Comparison of ENCODE assay signal across 2 cellular contexts in the genomic region with DNA sequence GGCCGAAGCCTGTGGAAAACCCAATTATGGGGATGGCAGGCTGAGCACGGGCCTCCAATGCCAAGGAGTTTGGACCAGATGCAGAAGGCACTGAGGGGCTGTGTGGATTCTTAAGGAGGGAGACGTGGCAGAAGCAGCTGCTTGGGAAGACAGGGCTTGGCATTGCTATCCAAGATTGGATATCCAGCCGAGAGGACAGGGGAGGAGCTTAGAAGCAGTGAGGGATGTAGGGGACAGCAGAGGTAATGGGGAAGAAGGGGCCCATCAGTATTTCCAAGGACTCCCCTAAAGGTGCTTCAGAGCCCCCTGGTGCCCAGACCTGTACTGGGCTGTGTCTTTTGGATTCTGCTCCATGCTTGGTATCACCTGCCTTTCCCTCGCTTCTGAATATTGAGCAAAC.
TF ChIP-seq lines count a peak whose summit lies in the region.

No MANE protein-coding gene starts in this region.

TF ChIP-seq in HCT116, 20 proteins besides CTCF, POLR2A, EP300 and RAD21 (continued from another document):
- TF ChIP-seq SRF (IDR thresholded peaks at IDR 0.05; ENCODE audit: low read depth) = no peak
- TF ChIP-seq, protein P1, sequence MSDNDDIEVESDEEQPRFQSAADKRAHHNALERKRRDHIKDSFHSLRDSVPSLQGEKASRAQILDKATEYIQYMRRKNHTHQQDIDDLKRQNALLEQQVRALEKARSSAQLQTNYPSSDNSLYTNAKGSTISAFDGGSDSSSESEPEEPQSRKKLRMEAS (IDR thresholded peaks at IDR 0.05) = no peak
- TF ChIP-seq TCF7L2 (IDR thresholded peaks at IDR 0.05; ENCODE audit: borderline replicate concordance, extremely low read depth, insufficient read depth, insufficient read length) = no peak
- no peak for TF ChIP-seq ZFX (IDR thresholded peaks at IDR 0.05)
- TF ChIP-seq EGR1 (IDR thresholded peaks at IDR 0.05; ENCODE audit: low read depth) = no peak
- TF ChIP-seq, protein P2, sequence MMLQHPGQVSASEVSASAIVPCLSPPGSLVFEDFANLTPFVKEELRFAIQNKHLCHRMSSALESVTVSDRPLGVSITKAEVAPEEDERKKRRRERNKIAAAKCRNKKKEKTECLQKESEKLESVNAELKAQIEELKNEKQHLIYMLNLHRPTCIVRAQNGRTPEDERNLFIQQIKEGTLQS (IDR thresholded peaks at IDR 0.05) = no peak
- TF ChIP-seq EZH2phosphoT487 (IDR thresholded peaks at IDR 0.05; ENCODE audit: borderline replicate concordance) = no peak
- TF ChIP-seq SP1 (IDR thresholded peaks at IDR 0.05; ENCODE audit: low read depth) = no peak
- TF ChIP-seq SIN3A (IDR thresholded peaks at IDR 0.05; ENCODE audit: low read depth) = no peak
- TF ChIP-seq FOSL1 (IDR thresholded peaks at IDR 0.05; ENCODE audit: low read depth) = no peak
- TF ChIP-seq YY1 (IDR thresholded peaks at IDR 0.05; ENCODE audit: extremely low read depth, insufficient replicate concordance, low read depth, low read length) = no peak
- TF ChIP-seq, protein P3, sequence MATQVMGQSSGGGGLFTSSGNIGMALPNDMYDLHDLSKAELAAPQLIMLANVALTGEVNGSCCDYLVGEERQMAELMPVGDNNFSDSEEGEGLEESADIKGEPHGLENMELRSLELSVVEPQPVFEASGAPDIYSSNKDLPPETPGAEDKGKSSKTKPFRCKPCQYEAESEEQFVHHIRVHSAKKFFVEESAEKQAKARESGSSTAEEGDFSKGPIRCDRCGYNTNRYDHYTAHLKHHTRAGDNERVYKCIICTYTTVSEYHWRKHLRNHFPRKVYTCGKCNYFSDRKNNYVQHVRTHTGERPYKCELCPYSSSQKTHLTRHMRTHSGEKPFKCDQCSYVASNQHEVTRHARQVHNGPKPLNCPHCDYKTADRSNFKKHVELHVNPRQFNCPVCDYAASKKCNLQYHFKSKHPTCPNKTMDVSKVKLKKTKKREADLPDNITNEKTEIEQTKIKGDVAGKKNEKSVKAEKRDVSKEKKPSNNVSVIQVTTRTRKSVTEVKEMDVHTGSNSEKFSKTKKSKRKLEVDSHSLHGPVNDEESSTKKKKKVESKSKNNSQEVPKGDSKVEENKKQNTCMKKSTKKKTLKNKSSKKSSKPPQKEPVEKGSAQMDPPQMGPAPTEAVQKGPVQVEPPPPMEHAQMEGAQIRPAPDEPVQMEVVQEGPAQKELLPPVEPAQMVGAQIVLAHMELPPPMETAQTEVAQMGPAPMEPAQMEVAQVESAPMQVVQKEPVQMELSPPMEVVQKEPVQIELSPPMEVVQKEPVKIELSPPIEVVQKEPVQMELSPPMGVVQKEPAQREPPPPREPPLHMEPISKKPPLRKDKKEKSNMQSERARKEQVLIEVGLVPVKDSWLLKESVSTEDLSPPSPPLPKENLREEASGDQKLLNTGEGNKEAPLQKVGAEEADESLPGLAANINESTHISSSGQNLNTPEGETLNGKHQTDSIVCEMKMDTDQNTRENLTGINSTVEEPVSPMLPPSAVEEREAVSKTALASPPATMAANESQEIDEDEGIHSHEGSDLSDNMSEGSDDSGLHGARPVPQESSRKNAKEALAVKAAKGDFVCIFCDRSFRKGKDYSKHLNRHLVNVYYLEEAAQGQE (IDR thresholded peaks at IDR 0.05; ENCODE audit: low read depth) = no peak
- TF ChIP-seq ZNF274 (IDR thresholded peaks at IDR 0.05; ENCODE audit: low read depth, low read length) = no peak
TF ChIP-seq in HCT116: peak in this region for 0.

TF ChIP-seq in WTC11, 78 proteins besides CTCF, POLR2A, EP300 and RAD21 (continued from another document):
- TF ChIP-seq, protein P4, sequence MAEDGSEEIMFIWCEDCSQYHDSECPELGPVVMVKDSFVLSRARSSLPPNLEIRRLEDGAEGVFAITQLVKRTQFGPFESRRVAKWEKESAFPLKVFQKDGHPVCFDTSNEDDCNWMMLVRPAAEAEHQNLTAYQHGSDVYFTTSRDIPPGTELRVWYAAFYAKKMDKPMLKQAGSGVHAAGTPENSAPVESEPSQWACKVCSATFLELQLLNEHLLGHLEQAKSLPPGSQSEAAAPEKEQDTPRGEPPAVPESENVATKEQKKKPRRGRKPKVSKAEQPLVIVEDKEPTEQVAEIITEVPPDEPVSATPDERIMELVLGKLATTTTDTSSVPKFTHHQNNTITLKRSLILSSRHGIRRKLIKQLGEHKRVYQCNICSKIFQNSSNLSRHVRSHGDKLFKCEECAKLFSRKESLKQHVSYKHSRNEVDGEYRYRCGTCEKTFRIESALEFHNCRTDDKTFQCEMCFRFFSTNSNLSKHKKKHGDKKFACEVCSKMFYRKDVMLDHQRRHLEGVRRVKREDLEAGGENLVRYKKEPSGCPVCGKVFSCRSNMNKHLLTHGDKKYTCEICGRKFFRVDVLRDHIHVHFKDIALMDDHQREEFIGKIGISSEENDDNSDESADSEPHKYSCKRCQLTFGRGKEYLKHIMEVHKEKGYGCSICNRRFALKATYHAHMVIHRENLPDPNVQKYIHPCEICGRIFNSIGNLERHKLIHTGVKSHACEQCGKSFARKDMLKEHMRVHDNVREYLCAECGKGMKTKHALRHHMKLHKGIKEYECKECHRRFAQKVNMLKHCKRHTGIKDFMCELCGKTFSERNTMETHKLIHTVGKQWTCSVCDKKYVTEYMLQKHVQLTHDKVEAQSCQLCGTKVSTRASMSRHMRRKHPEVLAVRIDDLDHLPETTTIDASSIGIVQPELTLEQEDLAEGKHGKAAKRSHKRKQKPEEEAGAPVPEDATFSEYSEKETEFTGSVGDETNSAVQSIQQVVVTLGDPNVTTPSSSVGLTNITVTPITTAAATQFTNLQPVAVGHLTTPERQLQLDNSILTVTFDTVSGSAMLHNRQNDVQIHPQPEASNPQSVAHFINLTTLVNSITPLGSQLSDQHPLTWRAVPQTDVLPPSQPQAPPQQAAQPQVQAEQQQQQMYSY (CRISPR knock-in tag; IDR thresholded peaks at IDR 0.05) = no peak
- TF ChIP-seq, protein P5, sequence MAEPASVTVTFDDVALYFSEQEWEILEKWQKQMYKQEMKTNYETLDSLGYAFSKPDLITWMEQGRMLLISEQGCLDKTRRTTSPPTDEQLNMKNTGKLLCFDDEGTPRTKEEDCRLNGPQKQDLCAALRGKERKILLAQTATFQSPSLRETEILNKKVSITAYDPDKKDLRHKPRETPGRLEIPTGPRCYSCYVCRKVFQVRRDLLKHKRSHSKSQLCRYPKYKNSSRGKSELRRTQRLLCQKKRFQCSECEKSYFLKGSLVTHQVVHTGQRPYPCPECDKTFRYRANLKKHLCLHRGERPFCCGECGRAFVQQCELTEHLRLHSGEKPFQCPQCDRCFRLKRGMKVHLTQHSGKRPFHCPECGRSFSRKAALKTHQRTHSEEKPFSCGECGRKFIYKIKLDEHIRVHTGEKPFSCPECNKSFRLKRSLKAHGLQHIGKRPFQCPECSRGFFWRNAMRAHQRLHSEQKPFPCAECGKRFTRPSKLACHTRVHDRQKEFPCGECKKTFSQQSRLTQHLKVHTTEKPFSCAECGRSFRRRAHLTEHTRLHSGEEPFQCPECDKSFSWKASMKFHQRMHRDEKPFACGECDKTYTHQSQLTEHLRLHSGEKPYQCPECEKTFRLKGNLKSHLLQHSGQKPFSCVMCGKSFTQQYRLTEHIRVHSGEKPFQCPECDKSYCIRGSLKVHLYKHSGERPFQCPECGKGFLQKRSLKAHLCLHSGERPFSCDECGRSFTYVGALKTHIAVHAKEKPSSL (CRISPR knock-in tag; conservative IDR thresholded peaks at IDR 0.05) = no peak
- no peak for TF ChIP-seq MYBL2 (CRISPR knock-in tag; IDR thresholded peaks at IDR 0.05)
- TF ChIP-seq GABPB1 (CRISPR knock-in tag; IDR thresholded peaks at IDR 0.05) = no peak
- TF ChIP-seq, protein P6, sequence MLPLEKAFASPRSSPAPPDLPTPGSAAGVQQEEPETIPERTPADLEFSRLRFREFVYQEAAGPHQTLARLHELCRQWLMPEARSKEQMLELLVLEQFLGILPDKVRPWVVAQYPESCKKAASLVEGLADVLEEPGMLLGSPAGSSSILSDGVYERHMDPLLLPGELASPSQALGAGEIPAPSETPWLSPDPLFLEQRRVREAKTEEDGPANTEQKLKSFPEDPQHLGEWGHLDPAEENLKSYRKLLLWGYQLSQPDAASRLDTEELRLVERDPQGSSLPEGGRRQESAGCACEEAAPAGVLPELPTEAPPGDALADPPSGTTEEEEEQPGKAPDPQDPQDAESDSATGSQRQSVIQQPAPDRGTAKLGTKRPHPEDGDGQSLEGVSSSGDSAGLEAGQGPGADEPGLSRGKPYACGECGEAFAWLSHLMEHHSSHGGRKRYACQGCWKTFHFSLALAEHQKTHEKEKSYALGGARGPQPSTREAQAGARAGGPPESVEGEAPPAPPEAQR (CRISPR knock-in tag; IDR thresholded peaks at IDR 0.05) = no peak
- TF ChIP-seq, protein P7, sequence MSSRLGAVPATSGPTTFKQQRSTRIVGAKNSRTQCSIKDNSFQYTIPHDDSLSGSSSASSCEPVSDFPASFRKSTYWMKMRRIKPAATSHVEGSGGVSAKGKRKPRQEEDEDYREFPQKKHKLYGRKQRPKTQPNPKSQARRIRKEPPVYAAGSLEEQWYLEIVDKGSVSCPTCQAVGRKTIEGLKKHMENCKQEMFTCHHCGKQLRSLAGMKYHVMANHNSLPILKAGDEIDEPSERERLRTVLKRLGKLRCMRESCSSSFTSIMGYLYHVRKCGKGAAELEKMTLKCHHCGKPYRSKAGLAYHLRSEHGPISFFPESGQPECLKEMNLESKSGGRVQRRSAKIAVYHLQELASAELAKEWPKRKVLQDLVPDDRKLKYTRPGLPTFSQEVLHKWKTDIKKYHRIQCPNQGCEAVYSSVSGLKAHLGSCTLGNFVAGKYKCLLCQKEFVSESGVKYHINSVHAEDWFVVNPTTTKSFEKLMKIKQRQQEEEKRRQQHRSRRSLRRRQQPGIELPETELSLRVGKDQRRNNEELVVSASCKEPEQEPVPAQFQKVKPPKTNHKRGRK (CRISPR knock-in tag; IDR thresholded peaks at IDR 0.05; ENCODE audit: borderline replicate concordance) = no peak
